Comparison of ENCODE assay signal across 1 cellular context in genomic region chr6:3748208-3748701, GRCh38.
TF ChIP-seq lines count a peak whose summit lies in the region.

No MANE protein-coding gene starts in this region.

TF ChIP-seq in HepG2, 621 proteins besides CTCF, POLR2A, EP300 and RAD21 (continued from another document and continues in another):
- TF ChIP-seq ZBTB34 (CRISPR knock-in tag; IDR thresholded peaks at IDR 0.05) (no peak), E2F5 (CRISPR knock-in tag; conservative IDR thresholded peaks at IDR 0.05) (no peak), HNF1A (IDR thresholded peaks at IDR 0.05; ENCODE audit: low read depth) (no peak), HNF1A (CRISPR knock-in tag; IDR thresholded peaks at IDR 0.05; ENCODE audit: borderline replicate concordance) (0 out of 2 replicates have a peak, but pooled peaks have one; percentile 16), TBX3 (IDR thresholded peaks at IDR 0.05; ENCODE audit: borderline replicate concordance) (no peak), ZFP62 (CRISPR knock-in tag; IDR thresholded peaks at IDR 0.05) (no peak), SMARCC2 (IDR thresholded peaks at IDR 0.05) (no peak), GATAD1 (CRISPR knock-in tag; IDR thresholded peaks at IDR 0.05) (peak; percentile 53), ZFY (CRISPR knock-in tag; IDR thresholded peaks at IDR 0.05) (peak; percentile 81), GPBP1L1 (CRISPR knock-in tag; IDR thresholded peaks at IDR 0.05) (no peak), KDM1A (CRISPR knock-in tag; IDR thresholded peaks at IDR 0.05) (peak; percentile 58; the same call in 1 of the 2 replicates), MED1 (CRISPR knock-in tag; IDR thresholded peaks at IDR 0.05) (peak; percentile 70; the same call in 1 of the 2 replicates), NR2C2 (CRISPR knock-in tag; IDR thresholded peaks at IDR 0.05; ENCODE audit: borderline replicate concordance) (no peak), KDM3A (CRISPR knock-in tag; IDR thresholded peaks at IDR 0.05; ENCODE audit: low read depth) (peak; percentile 88; the same call in 1 of the 2 replicates), BRD4 (CRISPR knock-in tag; IDR thresholded peaks at IDR 0.05) (no peak), SMAD1 (CRISPR knock-in tag; IDR thresholded peaks at IDR 0.05; ENCODE audit: borderline replicate concordance, low read depth) (peak; percentile 50; the same call in 1 of the 2 replicates), ZNF282 (IDR thresholded peaks at IDR 0.05; ENCODE audit: partially characterized antibody) (no peak), ETV5 (CRISPR knock-in tag; IDR thresholded peaks at IDR 0.05; ENCODE audit: borderline replicate concordance) (peak; percentile 18; the same call in 1 of the 2 replicates), HOXD1 (CRISPR knock-in tag; IDR thresholded peaks at IDR 0.05) (no peak), MLXIP (CRISPR knock-in tag; IDR thresholded peaks at IDR 0.05; ENCODE audit: borderline replicate concordance) (no peak), ZHX1 (CRISPR knock-in tag; IDR thresholded peaks at IDR 0.05; ENCODE audit: low read depth) (no peak), ZNF567 (CRISPR knock-in tag; IDR thresholded peaks at IDR 0.05; ENCODE audit: borderline replicate concordance) (no peak), SKIL (CRISPR knock-in tag; IDR thresholded peaks at IDR 0.05; ENCODE audit: borderline replicate concordance) (no peak; the same call in 1 of the 2 replicates), HBP1 (CRISPR knock-in tag; IDR thresholded peaks at IDR 0.05; ENCODE audit: low read depth) (peak; percentile 78; the same call in 1 of the 2 replicates), GRHL1 (CRISPR knock-in tag; conservative IDR thresholded peaks at IDR 0.05) (no peak), SMAD9 (CRISPR knock-in tag; IDR thresholded peaks at IDR 0.05) (no peak), CENPX (CRISPR knock-in tag; IDR thresholded peaks at IDR 0.05) (no peak), ZNF256 (CRISPR knock-in tag; conservative IDR thresholded peaks at IDR 0.05) (no peak), YEATS4 (CRISPR knock-in tag; IDR thresholded peaks at IDR 0.05; ENCODE audit: borderline replicate concordance) (no peak), NAIF1 (CRISPR knock-in tag; IDR thresholded peaks at IDR 0.05; ENCODE audit: borderline replicate concordance) (no peak), KLF12 (CRISPR knock-in tag; IDR thresholded peaks at IDR 0.05; ENCODE audit: borderline replicate concordance) (0 out of 2 replicates have a peak, but pooled peaks have one; percentile 29), NFKBIZ (CRISPR knock-in tag; IDR thresholded peaks at IDR 0.05) (no peak), ISL2 (CRISPR knock-in tag; IDR thresholded peaks at IDR 0.05) (no peak), ZKSCAN5 (CRISPR knock-in tag; IDR thresholded peaks at IDR 0.05) (no peak), HCFC1 (IDR thresholded peaks at IDR 0.05; ENCODE audit: low read depth, low read length) (peak; percentile 42), SNAI1 (CRISPR knock-in tag; IDR thresholded peaks at IDR 0.05; ENCODE audit: borderline replicate concordance) (no peak), ELF1 (CRISPR knock-in tag; IDR thresholded peaks at IDR 0.05) (no peak), SIX4 (CRISPR knock-in tag; IDR thresholded peaks at IDR 0.05) (no peak), ZNF556 (CRISPR knock-in tag; IDR thresholded peaks at IDR 0.05; ENCODE audit: borderline replicate concordance) (no peak; the same call in 1 of the 2 replicates), MBD4 (IDR thresholded peaks at IDR 0.05; ENCODE audit: borderline replicate concordance, low read length) (no peak), ETS1 (CRISPR knock-in tag; IDR thresholded peaks at IDR 0.05) (no peak), MED8 (CRISPR knock-in tag; IDR thresholded peaks at IDR 0.05; ENCODE audit: insufficient replicate concordance) (no peak), HNRNPUL1 (IDR thresholded peaks at IDR 0.05; ENCODE audit: low read depth, low read length) (no peak)
